In genomic region chr10:86366033-86366901, GRCh38 we compare ENCODE assay signal across 8 cellular contexts. TPM values are rescaled to one million over a fixed set of nuclear protein-coding genes. Genes with fewer than 3 reads are reported as not detected.
DNase-seq lines count a peak whose midpoint lies in the region; ATAC-seq and TF ChIP-seq lines count a peak whose summit lies in the region.

GRID1 (minus strand) TSS chr10:86366795.

- H3K79me1 ChIP-seq in trophoblast cell (ENCODE audit: low read length) = no peaks in the 10 kb centered on the region

- DNase-seq in NCI-H2081 (lab: John Stamatoyannopoulos, UW) = peak; percentile 46 to 55
- DNase-seq in NCI-H2081 treated with DMSO at 0.1 percent for 48 hours (lab: John Stamatoyannopoulos, UW) = no peak
- DNase-seq in left ventricle myocardium inferior = no peak
- peak in 1 of 2 donors; percentile 12 for DNase-seq in trophoblast cell

- H2BK5ac ChIP-seq in trophoblast cell (ENCODE audit: low read depth, low read length, poor library complexity) = no peak within 1 kb of the TSS

- no peak within 1 kb of the TSS for H3K4ac ChIP-seq in trophoblast cell (ENCODE audit: low read depth, low read length)

- H4K12ac ChIP-seq in trophoblast cell (ENCODE audit: low read depth, low read length) = no peak within 1 kb of the TSS

- WGBS in HUES64 = under 1% methylated on average over 102 of the region's 119 CpGs
- WGBS in trophoblast cell (ENCODE audit: extremely low coverage, insufficient coverage, insufficient read length) = no CpG with 5 or more reads among the region's 119 CpGs

- H4K91ac ChIP-seq in trophoblast cell (ENCODE audit: low read depth, low read length) = no peak within 1 kb of the TSS

- H3K9me3 ChIP-seq in HUES64 (ENCODE audit: insufficient read depth, low read depth, low read length) = no peaks in the 10 kb centered on the region
- no peaks in the 10 kb centered on the region for H3K9me3 ChIP-seq in left ventricle myocardium inferior (replicated peaks)
- peaks cover 11% of the 10 kb centered on the region for H3K9me3 ChIP-seq in trophoblast cell (ENCODE audit: insufficient read depth, low read depth, low read length)

- no peak within 1 kb of the TSS for H3K23ac ChIP-seq in trophoblast cell (ENCODE audit: low read length)

- H3K4me3 Mint-ChIP-seq in activated T-helper 17 cell treated with anti-CD3 and anti-CD28 coated beads, Interleukin-2, amount 50 U/mL, for 72 hours = peak within 1 kb of the TSS; percentile 47

- no peaks in the 10 kb centered on the region for H3K9me3 Mint-ChIP-seq in activated T-helper 17 cell treated with anti-CD3 and anti-CD28 coated beads, Interleukin-2, amount 50 U/mL, for 72 hours

- peaks cover 57% of the 10 kb centered on the region for H3K27me3 Mint-ChIP-seq in activated T-helper 17 cell treated with anti-CD3 and anti-CD28 coated beads, Interleukin-2, amount 50 U/mL, for 72 hours

- H3K36me3 Mint-ChIP-seq in activated T-helper 17 cell treated with anti-CD3 and anti-CD28 coated beads, Interleukin-2, amount 50 U/mL, for 72 hours (ENCODE audit: low read depth) = no peaks in the 10 kb centered on the region

- no peak within 1 kb of the TSS for H2BK120ac ChIP-seq in trophoblast cell (ENCODE audit: insufficient read depth, low read length, poor library complexity)

- no peak within 1 kb of the TSS for H3K27ac Mint-ChIP-seq in activated T-helper 17 cell treated with anti-CD3 and anti-CD28 coated beads, Interleukin-2, amount 50 U/mL, for 72 hours

- H3K4me1 ChIP-seq in HUES64 (ENCODE audit: insufficient read depth, low read length) (0 out of 2 replicates have a peak, but pooled peaks cover 6% of the 10 kb centered on the region), left ventricle myocardium inferior (peaks cover 48% of the 10 kb centered on the region), trophoblast cell (ENCODE audit: control insufficient read depth in 1 of 2, insufficient read depth in 2 of 2, low read length in 2 of 2) (peaks cover 6 to 12% of the 10 kb centered on the region in 2 experiments)

- no peaks in the 10 kb centered on the region for H3K79me2 ChIP-seq in trophoblast cell (ENCODE audit: control insufficient read depth, insufficient read depth, low read length, poor library complexity)

- ATAC-seq in activated T-helper 17 cell treated with anti-CD3 and anti-CD28 coated beads, Interleukin-2, amount 50 U/mL, for 72 hours (replicated peaks) = peak; percentile 26
- ATAC-seq in HG03520 (IDR thresholded peaks at IDR 0.05; ENCODE audit: unreplicated experiment) (no peak), GM21619 (IDR thresholded peaks at IDR 0.05; ENCODE audit: unreplicated experiment) (no peak)

- TF ChIP-seq CTCF in left ventricle myocardium inferior (IDR thresholded peaks at IDR 0.05; ENCODE audit: borderline replicate concordance) = peak; percentile 24

- H3K27me3 ChIP-seq in HUES64 (ENCODE audit: insufficient read depth, low read length) = peaks cover 100% of the 10 kb centered on the region
- peaks cover 88% of the 10 kb centered on the region for H3K27me3 ChIP-seq in left ventricle myocardium inferior (ENCODE audit: low read depth)
- peaks cover 81% of the 10 kb centered on the region for H3K27me3 ChIP-seq in trophoblast cell (ENCODE audit: insufficient read depth, low read length)

- H3K4me2 ChIP-seq in trophoblast cell (ENCODE audit: low read length) = peak within 1 kb of the TSS; percentile 63

- peak within 1 kb of the TSS; percentile 51 for H3K4me3 ChIP-seq in HUES64 (ENCODE audit: low read length)
- peak within 1 kb of the TSS; percentile 72 for H3K4me3 ChIP-seq in left ventricle myocardium inferior
- peak within 1 kb of the TSS; percentile 37 for H3K4me3 ChIP-seq in trophoblast cell (ENCODE audit: low read depth, low read length)

- no peak within 1 kb of the TSS for H3K14ac ChIP-seq in trophoblast cell (ENCODE audit: low read length)

- H4K8ac ChIP-seq in trophoblast cell (ENCODE audit: low read depth, low read length) = no peak within 1 kb of the TSS

- H2BK12ac ChIP-seq in trophoblast cell (ENCODE audit: low read length) = no peak within 1 kb of the TSS

- peak within 1 kb of the TSS; percentile 28; the same call in 1 of the 2 replicates for H3K9ac ChIP-seq in HUES64 (ENCODE audit: low read depth, low read length)
- H3K9ac ChIP-seq in trophoblast cell (ENCODE audit: low read length) = no peak within 1 kb of the TSS

- peak within 1 kb of the TSS; percentile 28 for H2AFZ ChIP-seq in trophoblast cell (ENCODE audit: insufficient read depth, low read length, poor library complexity)

- H3K18ac ChIP-seq in trophoblast cell (ENCODE audit: low read length) = no peak within 1 kb of the TSS

- H3K36me3 ChIP-seq in HUES64 (ENCODE audit: insufficient read depth, low read length) = no peaks in the 10 kb centered on the region
- H3K36me3 ChIP-seq in left ventricle myocardium inferior = no peaks in the 10 kb centered on the region
- H3K36me3 ChIP-seq in trophoblast cell (ENCODE audit: control insufficient read depth in 1 of 2, insufficient read depth in 2 of 2, low read length in 2 of 2) = no peaks in the 10 kb centered on the region

- intact Hi-C loops in left ventricle myocardium inferior (cut with micrococcal nuclease) = no loop called here

- H3K27ac ChIP-seq in HUES64 (ENCODE audit: low read depth, low read length) (no peak within 1 kb of the TSS), left ventricle myocardium inferior (replicated peaks) (no peak within 1 kb of the TSS), trophoblast cell (ENCODE audit: low read depth, low read length) (no peak within 1 kb of the TSS)

- no peak within 1 kb of the TSS for H2AK5ac ChIP-seq in trophoblast cell (ENCODE audit: low read length)

- peaks cover 6% of the 10 kb centered on the region for H3K4me1 Mint-ChIP-seq in activated T-helper 17 cell treated with anti-CD3 and anti-CD28 coated beads, Interleukin-2, amount 50 U/mL, for 72 hours

RNA-seq across cellular contexts. Expression of gene GRID1, which starts in this region (rescaled TPM):
- polyA plus RNA-seq in HUES64 (2013, experiment 1 of 2) = 0.40 TPM
- polyA plus RNA-seq in HUES64 (2013, experiment 2 of 2) = 0.19 TPM
- total RNA-seq in activated T-helper 17 cell treated with anti-CD3 and anti-CD28 coated beads, Interleukin-2, amount 50 U/mL, for 72 hours = not detected
- 1.6 TPM for total RNA-seq in left ventricle myocardium inferior
- polyA plus RNA-seq in trophoblast cell (2013) = 0.15 and 0.32 TPM in 2 replicates

Comparison
In these comparisons a context has a peak if more than half of its experiments do, and no peak if none do; other contexts are left out.
1. DNase-seq: peak in NCI-H2081 (2 of 2); none in NCI-H2081 treated with DMSO at 0.1 percent for 48 hours (single experiment) and left ventricle myocardium inferior (single experiment).
2. Peak in ATAC-seq in activated T-helper 17 cell treated with anti-CD3 and anti-CD28 coated beads, Interleukin-2, amount 50 U/mL, for 72 hours; RNA of the gene not detected or under 1 TPM.
3. Peak in every context shown above with its lines, with median percentiles within 50 percentile points of each other: H3K4me3 ChIP-seq.